In genomic region chr12:104827587-104827986, GRCh38 we compare ENCODE assay signal across 1 cellular context.
TF ChIP-seq lines count a peak whose summit lies in the region.

No MANE protein-coding gene starts in this region.

TF ChIP-seq in IMR-90, 13 proteins besides CTCF, POLR2A, EP300 and RAD21:
- TF ChIP-seq SMC3 (IDR thresholded peaks at IDR 0.05; ENCODE audit: low read depth, low read length) (peak; percentile 42), RCOR1 (IDR thresholded peaks at IDR 0.05; ENCODE audit: insufficient replicate concordance, low read length) (no peak), NFE2L2 (IDR thresholded peaks at IDR 0.05; ENCODE audit: low read depth, low read length) (no peak), ELK1 (IDR thresholded peaks at IDR 0.05; ENCODE audit: borderline replicate concordance, low read depth, low read length) (no peak), CHD1 (IDR thresholded peaks at IDR 0.05; ENCODE audit: low read depth, low read length) (no peak), CEBPB (IDR thresholded peaks at IDR 0.05; ENCODE audit: low read depth, low read length) (no peak)
